ENCODE assay signal across 8 cellular contexts in the genomic region with DNA sequence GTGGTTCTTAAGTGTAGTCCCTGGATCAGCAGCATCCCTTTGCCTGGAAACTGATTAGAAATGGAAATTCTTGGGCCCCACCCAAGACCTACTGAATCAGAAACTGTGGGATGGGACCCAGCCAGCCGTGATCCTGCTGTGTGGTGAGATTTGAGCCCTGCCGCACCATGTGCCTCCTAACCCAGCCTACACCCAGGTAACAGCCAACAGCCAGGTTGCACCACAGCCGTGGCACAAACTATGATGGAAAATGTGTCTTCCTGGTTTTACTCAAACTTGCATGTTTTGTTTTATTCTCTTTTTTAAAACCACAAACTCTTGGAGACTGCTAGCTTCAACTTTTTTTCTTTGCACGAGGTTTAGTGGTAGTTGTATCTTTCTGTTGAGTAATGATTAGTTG. TPM values are rescaled to one million over a fixed set of nuclear protein-coding genes. Genes with fewer than 3 reads are reported as not detected.
DNase-seq lines count a peak whose midpoint lies in the region; ATAC-seq and TF ChIP-seq lines count a peak whose summit lies in the region.

No MANE protein-coding gene starts in this region.

- peaks cover 3% of the 10 kb centered on the region; the same call in 1 of the 2 replicates for H3K36me3 ChIP-seq in GM23338 (ENCODE audit: insufficient read depth)
- peaks cover 7% of the 10 kb centered on the region for H3K36me3 ChIP-seq in right atrium auricular region

- CTCF ChIA-PET in activated CD8-positive, alpha-beta memory T cell treated with anti-CD3 and anti-CD28 coated beads, Interleukin-2, amount 10 ng/mL, durations not matched to agents 7 days and 5 days (lab: Charles Lee), result interaction anchor here (1.8 to 4.6 kb wide), 3 partner anchors 59 to 86 kb away, joined by 6 to 28 read pairs (median 7); no protein-coding TSS in a partner anchor

- H3K27me3 Mint-ChIP-seq in GM23338 (ENCODE audit: insufficient read depth, low read depth, poor library complexity), result peaks cover 8% of the 10 kb centered on the region
- H3K27me3 Mint-ChIP-seq in activated CD8-positive, alpha-beta memory T cell treated with anti-CD3 and anti-CD28 coated beads, Interleukin-2, amount 10 ng/mL, durations not matched to agents 7 days and 5 days, result no peaks in the 10 kb centered on the region

- no peak for TF ChIP-seq CTCF in GM23338 (conservative IDR thresholded peaks at IDR 0.05; ENCODE audit: low read depth in 2 of 2)
- no peak for TF ChIP-seq CTCF in right atrium auricular region (IDR thresholded peaks at IDR 0.05)

- H3K9me3 Mint-ChIP-seq in GM23338, result peaks cover 10% of the 10 kb centered on the region
- no peaks in the 10 kb centered on the region for H3K9me3 Mint-ChIP-seq in activated CD8-positive, alpha-beta memory T cell treated with anti-CD3 and anti-CD28 coated beads, Interleukin-2, amount 10 ng/mL, durations not matched to agents 7 days and 5 days (ENCODE audit: low read depth)

- H3K27ac Mint-ChIP-seq in GM23338, result no peak overlapping the region
- peak overlapping the region; percentile 66 for H3K27ac Mint-ChIP-seq in activated CD8-positive, alpha-beta memory T cell treated with anti-CD3 and anti-CD28 coated beads, Interleukin-2, amount 10 ng/mL, durations not matched to agents 7 days and 5 days

- H3F3A ChIP-seq in GM23338 (replicated peaks; ENCODE audit: low read depth), result peaks cover 7% of the 10 kb centered on the region; the same call in 1 of the 2 replicates

- peak overlapping the region; percentile 45; the same call in 1 of the 3 replicates for H3K4me3 Mint-ChIP-seq in GM23338
- peak overlapping the region; percentile 93 for H3K4me3 Mint-ChIP-seq in activated CD8-positive, alpha-beta memory T cell treated with anti-CD3 and anti-CD28 coated beads, Interleukin-2, amount 10 ng/mL, durations not matched to agents 7 days and 5 days

- H2AFZ ChIP-seq in GM23338, result no peak overlapping the region

- H3K4me1 Mint-ChIP-seq in GM23338, result peaks cover 30% of the 10 kb centered on the region
- peaks cover 65% of the 10 kb centered on the region for H3K4me1 Mint-ChIP-seq in activated CD8-positive, alpha-beta memory T cell treated with anti-CD3 and anti-CD28 coated beads, Interleukin-2, amount 10 ng/mL, durations not matched to agents 7 days and 5 days

- peaks cover 24% of the 10 kb centered on the region for H3K36me3 Mint-ChIP-seq in GM23338 (ENCODE audit: low read depth)
- H3K36me3 Mint-ChIP-seq in activated CD8-positive, alpha-beta memory T cell treated with anti-CD3 and anti-CD28 coated beads, Interleukin-2, amount 10 ng/mL, durations not matched to agents 7 days and 5 days, result peaks cover 39% of the 10 kb centered on the region

- peak overlapping the region; percentile 43; the same call in 1 of the 2 replicates for H3K4me3 ChIP-seq in GM23338
- H3K4me3 ChIP-seq in right atrium auricular region, result peak overlapping the region; percentile 68 to 85

- H3K4me2 ChIP-seq in GM23338, result peak overlapping the region; percentile 98

- H3K9me3 ChIP-seq in right atrium auricular region, result no peaks in the 10 kb centered on the region

- H4K20me1 ChIP-seq in GM23338 (replicated peaks; ENCODE audit: insufficient read depth), result 0 out of 2 replicates have a peak, but pooled peaks cover 7% of the 10 kb centered on the region

- ATAC-seq in GM23338, result no peak
- no peak for ATAC-seq in activated CD8-positive, alpha-beta memory T cell treated with anti-CD3 and anti-CD28 coated beads, Interleukin-2, amount 10 ng/mL, durations not matched to agents 7 days and 5 days
- ATAC-seq in GM19324 (IDR thresholded peaks at IDR 0.05; ENCODE audit: low FRiP score, unreplicated experiment), result no peak

- H3K4me1 ChIP-seq in GM23338 (ENCODE audit: insufficient read depth) (peaks cover 28% of the 10 kb centered on the region), right atrium auricular region (peaks cover 0 to 88% of the 10 kb centered on the region in 2 donors)

- peaks cover 66% of the 10 kb centered on the region for H3K79me2 ChIP-seq in GM23338 (replicated peaks; ENCODE audit: insufficient read depth)

- H3K9me2 ChIP-seq in GM23338 (ENCODE audit: insufficient read depth), result no peaks in the 10 kb centered on the region

- no peak for DNase-seq in GM23338 (ENCODE audit: low spot score)
- DNase-seq in activated CD8-positive, alpha-beta memory T cell treated with anti-CD3 and anti-CD28 coated beads, Interleukin-2, amount 10 ng/mL, durations not matched to agents 7 days and 5 days, result no peak
- peak; percentile 67 for DNase-seq in right atrium auricular region (ENCODE audit: low spot score)
- peak; percentile 55 for DNase-seq in stimulated activated CD8-positive, alpha-beta memory T cell treated with anti-CD3 and anti-CD28 coated beads, Interleukin-4, amount 100 ng/mL, for 48 hours
- DNase-seq in NCI-H1092 treated with DMSO at 0.1 percent for 48 hours (lab: John Stamatoyannopoulos, UW), result no peak
- DNase-seq in DMS53 (lab: John Stamatoyannopoulos, UW), result no peak
- no peak for DNase-seq in NCI-H187 treated with DMSO at 0.1 percent for 48 hours (lab: John Stamatoyannopoulos, UW)

- H3K27me3 ChIP-seq in GM23338 (ENCODE audit: insufficient read depth) (no peaks in the 10 kb centered on the region), right atrium auricular region (no peaks in the 10 kb centered on the region)

- H3K27ac ChIP-seq in GM23338 (ENCODE audit: low read depth), result no peak overlapping the region
- H3K27ac ChIP-seq in right atrium auricular region, result peak overlapping the region; percentile 91 to 97

TF ChIP-seq in GM23338, 12 proteins besides CTCF, POLR2A, EP300 and RAD21:
- TF ChIP-seq CREB1 (CRISPR knock-in tag; IDR thresholded peaks at IDR 0.05; ENCODE audit: low read depth) (no peak), EZH2phosphoT487 (IDR thresholded peaks at IDR 0.05; ENCODE audit: unreplicated experiment) (no peak)
- TF ChIP-seq, protein P1, sequence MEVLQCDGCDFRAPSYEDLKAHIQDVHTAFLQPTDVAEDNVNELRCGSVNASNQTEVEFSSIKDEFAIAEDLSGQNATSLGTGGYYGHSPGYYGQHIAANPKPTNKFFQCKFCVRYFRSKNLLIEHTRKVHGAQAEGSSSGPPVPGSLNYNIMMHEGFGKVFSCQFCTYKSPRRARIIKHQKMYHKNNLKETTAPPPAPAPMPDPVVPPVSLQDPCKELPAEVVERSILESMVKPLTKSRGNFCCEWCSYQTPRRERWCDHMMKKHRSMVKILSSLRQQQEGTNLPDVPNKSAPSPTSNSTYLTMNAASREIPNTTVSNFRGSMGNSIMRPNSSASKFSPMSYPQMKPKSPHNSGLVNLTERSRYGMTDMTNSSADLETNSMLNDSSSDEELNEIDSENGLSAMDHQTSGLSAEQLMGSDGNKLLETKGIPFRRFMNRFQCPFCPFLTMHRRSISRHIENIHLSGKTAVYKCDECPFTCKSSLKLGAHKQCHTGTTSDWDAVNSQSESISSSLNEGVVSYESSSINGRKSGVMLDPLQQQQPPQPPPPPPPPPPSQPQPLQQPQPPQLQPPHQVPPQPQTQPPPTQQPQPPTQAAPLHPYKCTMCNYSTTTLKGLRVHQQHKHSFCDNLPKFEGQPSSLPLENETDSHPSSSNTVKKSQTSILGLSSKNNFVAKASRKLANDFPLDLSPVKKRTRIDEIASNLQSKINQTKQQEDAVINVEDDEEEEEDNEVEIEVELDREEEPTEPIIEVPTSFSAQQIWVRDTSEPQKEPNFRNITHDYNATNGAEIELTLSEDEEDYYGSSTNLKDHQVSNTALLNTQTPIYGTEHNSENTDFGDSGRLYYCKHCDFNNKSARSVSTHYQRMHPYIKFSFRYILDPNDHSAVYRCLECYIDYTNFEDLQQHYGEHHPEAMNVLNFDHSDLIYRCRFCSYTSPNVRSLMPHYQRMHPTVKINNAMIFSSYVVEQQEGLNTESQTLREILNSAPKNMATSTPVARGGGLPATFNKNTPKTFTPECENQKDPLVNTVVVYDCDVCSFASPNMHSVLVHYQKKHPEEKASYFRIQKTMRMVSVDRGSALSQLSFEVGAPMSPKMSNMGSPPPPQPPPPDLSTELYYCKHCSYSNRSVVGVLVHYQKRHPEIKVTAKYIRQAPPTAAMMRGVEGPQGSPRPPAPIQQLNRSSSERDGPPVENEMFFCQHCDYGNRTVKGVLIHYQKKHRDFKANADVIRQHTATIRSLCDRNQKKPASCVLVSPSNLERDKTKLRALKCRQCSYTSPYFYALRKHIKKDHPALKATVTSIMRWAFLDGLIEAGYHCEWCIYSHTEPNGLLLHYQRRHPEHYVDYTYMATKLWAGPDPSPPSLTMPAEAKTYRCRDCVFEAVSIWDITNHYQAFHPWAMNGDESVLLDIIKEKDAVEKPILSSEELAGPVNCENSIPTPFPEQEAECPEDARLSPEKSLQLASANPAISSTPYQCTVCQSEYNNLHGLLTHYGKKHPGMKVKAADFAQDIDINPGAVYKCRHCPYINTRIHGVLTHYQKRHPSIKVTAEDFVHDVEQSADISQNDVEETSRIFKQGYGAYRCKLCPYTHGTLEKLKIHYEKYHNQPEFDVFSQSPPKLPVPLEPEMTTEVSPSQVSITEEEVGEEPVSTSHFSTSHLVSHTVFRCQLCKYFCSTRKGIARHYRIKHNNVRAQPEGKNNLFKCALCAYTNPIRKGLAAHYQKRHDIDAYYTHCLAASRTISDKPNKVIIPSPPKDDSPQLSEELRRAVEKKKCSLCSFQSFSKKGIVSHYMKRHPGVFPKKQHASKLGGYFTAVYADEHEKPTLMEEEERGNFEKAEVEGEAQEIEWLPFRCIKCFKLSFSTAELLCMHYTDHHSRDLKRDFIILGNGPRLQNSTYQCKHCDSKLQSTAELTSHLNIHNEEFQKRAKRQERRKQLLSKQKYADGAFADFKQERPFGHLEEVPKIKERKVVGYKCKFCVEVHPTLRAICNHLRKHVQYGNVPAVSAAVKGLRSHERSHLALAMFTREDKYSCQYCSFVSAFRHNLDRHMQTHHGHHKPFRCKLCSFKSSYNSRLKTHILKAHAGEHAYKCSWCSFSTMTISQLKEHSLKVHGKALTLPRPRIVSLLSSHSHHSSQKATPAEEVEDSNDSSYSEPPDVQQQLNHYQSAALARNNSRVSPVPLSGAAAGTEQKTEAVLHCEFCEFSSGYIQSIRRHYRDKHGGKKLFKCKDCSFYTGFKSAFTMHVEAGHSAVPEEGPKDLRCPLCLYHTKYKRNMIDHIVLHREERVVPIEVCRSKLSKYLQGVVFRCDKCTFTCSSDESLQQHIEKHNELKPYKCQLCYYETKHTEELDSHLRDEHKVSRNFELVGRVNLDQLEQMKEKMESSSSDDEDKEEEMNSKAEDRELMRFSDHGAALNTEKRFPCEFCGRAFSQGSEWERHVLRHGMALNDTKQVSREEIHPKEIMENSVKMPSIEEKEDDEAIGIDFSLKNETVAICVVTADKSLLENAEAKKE (CRISPR knock-in tag; IDR thresholded peaks at IDR 0.05), result no peak

RNA-seq across cellular contexts. Expression of a gene that starts 2.6 kb away (rescaled TPM):
- total RNA-seq in GM23338 (2014; rRNA removed; shearing (Covaris generic)), result 21.8 and 31.5 TPM in 2 replicates
- 8.3 and 10.2 TPM in 2 replicates for polyA plus RNA-seq in GM23338 (2016; fragmentation: Nextera tagmentation; extraction: Ambion mirVana)
- 10 to 100 TPM; 47.7 to 65.2 TPM for total RNA-seq in activated CD8-positive, alpha-beta memory T cell treated with anti-CD3 and anti-CD28 coated beads, Interleukin-2, amount 10 ng/mL, durations not matched to agents 7 days and 5 days
- total RNA-seq in right atrium auricular region, result 10 to 100 TPM; 15.8 to 19.4 TPM

Comparison
In these comparisons a context has a peak if more than half of its experiments do, and no peak if none do; other contexts are left out.
1. DNase-seq: peak in right atrium auricular region (single experiment) and stimulated activated CD8-positive, alpha-beta memory T cell treated with anti-CD3 and anti-CD28 coated beads, Interleukin-4, amount 100 ng/mL, for 48 hours (single experiment); none in GM23338 (single experiment), activated CD8-positive, alpha-beta memory T cell treated with anti-CD3 and anti-CD28 coated beads, Interleukin-2, amount 10 ng/mL, durations not matched to agents 7 days and 5 days (single experiment), NCI-H1092 treated with DMSO at 0.1 percent for 48 hours (single experiment), DMS53 (single experiment) and NCI-H187 treated with DMSO at 0.1 percent for 48 hours (single experiment).